ENCODE assay signal across 8 cellular contexts in genomic region chr11:126113515-126113957, GRCh38. TPM values are rescaled to one million over a fixed set of nuclear protein-coding genes. Genes with fewer than 3 reads are reported as not detected.
DNase-seq lines count a peak whose midpoint lies in the region; FAIRE-seq lines count a peak whose summit lies in the region.

No MANE protein-coding gene starts in this region.

- DNase-seq in COLO829 (ENCODE audit: low spot score) (peak; percentile 86), NCI-H1694 (lab: John Stamatoyannopoulos, UW) (peak; percentile 79), T47D (ENCODE audit: low read depth in 1 of 2, low spot score in 1 of 2) (peak; percentile 50 to 85), left kidney (ENCODE audit: low read depth, low spot score) (peak; percentile 66), ureter (ENCODE audit: low spot score) (peak; percentile 93), 8988T (no peak), GM19239 (ENCODE audit: insufficient read length, low spot score) (no peak), NCI-H128 (lab: John Stamatoyannopoulos, UW; ENCODE audit: unreplicated experiment) (no peak)

- no peak for FAIRE-seq in GM19239 (lab: Jason Lieb, UNC)

- in situ Hi-C loops in T47D (cut with HindIII; ENCODE audit: low pct_unique_long_range_greater_than_20kb, low sequenced_read_pairs) = no loop called here

RNA-seq across cellular contexts. Expression of gene CDON, which starts 50.9 kb away (rescaled TPM):
- total RNA-seq in ureter = 7.4 TPM

Comparison
In these comparisons a context has a peak if more than half of its experiments do, and no peak if none do; other contexts are left out.
1. DNase-seq: peak in COLO829 (single experiment), NCI-H1694 (single experiment), T47D (2 of 2), left kidney (single experiment) and ureter (single experiment); none in 8988T (single experiment), GM19239 (single experiment) and NCI-H128 (single experiment).